32 cellular contexts compared by ENCODE assay signal in genomic region chrX:143058096-143058495, GRCh38. TPM values are rescaled to one million over a fixed set of nuclear protein-coding genes. Genes with fewer than 3 reads are reported as not detected.
DNase-seq lines count a peak whose midpoint lies in the region; ATAC-seq and TF ChIP-seq lines count a peak whose summit lies in the region.
"Had no signal": no experiment of that assay in that cellular context is flagged by ENCODE, and none has a peak within 500 bp of the region (broad histone marks: within the 10 kb centered on the region; RNA-seq: fewer than 3 reads in every experiment).

No MANE protein-coding gene starts in this region.

- intact Hi-C loops in vagina (cut with DNase I) = no loop called here

- H3K9me3 ChIP-seq in vagina = no peaks in the 10 kb centered on the region
- H3K9me3 ChIP-seq: colonic mucosa, MG63, upper lobe of right lung had no signal

- no peak overlapping the region for H3K27ac ChIP-seq in vagina
- H3K27ac ChIP-seq: cardiac muscle cell, colonic mucosa, epithelial cell of prostate, HL-60, KMS-11, PC-9, upper lobe of right lung had no signal

- no peaks in the 10 kb centered on the region for H3K4me1 ChIP-seq in vagina
- H3K4me1 ChIP-seq: colonic mucosa, upper lobe of right lung had no signal

- TF ChIP-seq POLR2A in vagina (IDR thresholded peaks at IDR 0.05) = no peak

- TF ChIP-seq CTCF in vagina (IDR thresholded peaks at IDR 0.05) = no peak

- no peak overlapping the region for H3K4me3 ChIP-seq in vagina
- H3K4me3 ChIP-seq: cardiac muscle cell, colonic mucosa, MG63, PC-9, upper lobe of right lung had no signal

- H3K36me3 ChIP-seq in vagina = no peaks in the 10 kb centered on the region
- H3K36me3 ChIP-seq: cardiac muscle cell, colonic mucosa, MG63, upper lobe of right lung had no signal

- ATAC-seq in HG02973 (IDR thresholded peaks at IDR 0.05; ENCODE audit: unreplicated experiment) (no peak), GM21423 (IDR thresholded peaks at IDR 0.05; ENCODE audit: unreplicated experiment) (no peak), HG03039 (IDR thresholded peaks at IDR 0.05; ENCODE audit: unreplicated experiment) (no peak)
- ATAC-seq: activated T-cell treated with anti-CD3 and anti-CD28 coated beads, Interleukin-2, amount 50 U/mL, for 4 hours; left colon; stimulated activated naive CD8-positive, alpha-beta T cell treated with anti-CD3 and anti-CD28 coated beads, Interleukin-15, Interleukin-2, amounts not matched to agents 100 U/mL and 50 U/mL, for 24 hours; T-helper 17 cell; upper lobe of right lung had no signal

- DNase-seq in COR-L47 (lab: John Stamatoyannopoulos, UW) (peak; percentile 83), NCI-H1694 treated with DMSO at 0.1 percent for 48 hours (lab: John Stamatoyannopoulos, UW) (peak; percentile 77), NCI-H748 treated with DMSO at 0.1 percent for 48 hours (lab: John Stamatoyannopoulos, UW) (peak; percentile 82), hippocampal formation (lab: John Stamatoyannopoulos, UW) (peak; percentile 0 to 3), vagina (ENCODE audit: extremely low spot score in 2 of 2) (no peak)
- DNase-seq: activated CD4-positive, CD25-positive, alpha-beta regulatory T cell; activated gamma-delta T cell; activated naive CD8-positive, alpha-beta T cell treated with anti-CD3 and anti-CD28 coated beads for 36 hours; activated T-cell treated with anti-CD3 and anti-CD28 coated beads, Interleukin-2, amount 50 U/mL, for 4 hours; aorta; CD4-positive, CD25-positive, alpha-beta regulatory T cell; colonic mucosa; effector CD8-positive, alpha-beta T cell; left colon; mammary epithelial cell; MG63; NCI-H1436; PC-9; stimulated activated CD4-positive, alpha-beta T cell treated with anti-CD3 and anti-CD28 coated beads, Interleukin-2, amount 100 ng/mL, for 24 hours; stimulated activated naive CD8-positive, alpha-beta T cell treated with anti-CD3 and anti-CD28 coated beads, Interleukin-15, Interleukin-2, amounts not matched to agents 100 U/mL and 50 U/mL, for 24 hours; T-helper 17 cell; upper lobe of right lung had no signal

- H3K27me3 ChIP-seq in vagina = no peaks in the 10 kb centered on the region
- H3K27me3 ChIP-seq: cardiac muscle cell, colonic mucosa, MG63, upper lobe of right lung had no signal

RNA-seq across cellular contexts. Expression of gene SPANXN4, which starts 32.4 kb away (rescaled TPM):
- not detected for total RNA-seq in vagina
- total RNA-seq: activated naive CD8-positive, alpha-beta T cell treated with anti-CD3 and anti-CD28 coated beads for 36 hours; activated T-cell treated with anti-CD3 and anti-CD28 coated beads, Interleukin-2, amount 50 U/mL, for 4 hours; aorta; cardiac muscle cell; CD4-positive, CD25-positive, alpha-beta regulatory T cell; colonic mucosa; Daoy; left colon; mammary epithelial cell; osteocyte; PC-9; T-helper 17 cell; temporal lobe; upper lobe of right lung had no signal

Comparison
In these comparisons a context has a peak if more than half of its experiments do, and no peak if none do; other contexts are left out.
1. DNase-seq: peak in COR-L47 (single experiment), NCI-H1694 treated with DMSO at 0.1 percent for 48 hours (single experiment), NCI-H748 treated with DMSO at 0.1 percent for 48 hours (single experiment) and hippocampal formation (2 of 2); none in vagina (0 of 2).